In the genomic region with DNA sequence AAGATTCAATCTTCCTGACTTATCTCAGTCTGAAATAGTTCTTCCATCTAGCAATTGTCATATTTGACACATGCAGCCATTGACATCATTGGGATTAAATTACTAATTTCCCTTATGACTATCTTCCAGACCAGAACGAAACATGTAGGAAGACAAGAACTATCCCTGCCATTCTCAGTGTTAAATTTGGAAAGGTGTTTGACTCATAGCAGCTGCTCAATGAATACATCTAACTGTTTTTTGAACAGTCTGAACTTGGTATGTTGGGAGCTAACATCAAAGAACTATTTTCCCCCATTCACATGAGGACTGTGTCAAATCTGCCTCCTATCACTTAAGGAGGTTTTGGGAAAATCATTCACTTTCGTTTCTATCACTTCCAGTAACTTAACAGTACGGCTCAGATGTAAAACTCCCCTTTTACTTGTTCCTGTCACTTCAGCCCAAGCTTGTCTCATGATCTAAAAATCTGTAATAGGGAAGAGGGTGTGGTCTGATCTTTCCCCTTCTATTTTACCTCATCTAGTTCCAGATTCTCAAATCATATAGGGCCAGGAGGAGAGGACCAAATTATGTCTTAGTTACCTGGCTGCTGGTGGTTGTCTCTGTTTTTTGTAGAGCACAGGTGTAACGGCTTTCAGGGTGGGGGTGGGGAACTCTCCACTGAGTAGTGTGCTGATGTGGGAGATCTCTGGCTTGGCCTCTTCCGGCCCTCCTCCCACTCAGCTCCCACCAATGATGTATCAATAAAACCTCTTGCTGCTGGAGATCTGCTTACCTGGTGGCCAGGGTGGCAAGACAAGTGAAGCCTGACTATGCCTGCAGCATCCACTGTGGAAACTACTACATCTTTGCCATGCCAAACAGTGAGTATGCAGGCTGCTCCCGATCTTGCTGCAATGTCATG, we compare ENCODE assay signal across 8 cellular contexts. TPM values are rescaled to one million over a fixed set of nuclear protein-coding genes. Genes with fewer than 3 reads are reported as not detected.
DNase-seq lines count a peak whose midpoint lies in the region; ATAC-seq and TF ChIP-seq lines count a peak whose summit lies in the region.

No MANE protein-coding gene starts in this region.

- DNase-seq in GM10266 (ENCODE audit: extremely low spot score) (peak; percentile 4), RPMI8226 (peak; percentile 73), NCI-H774 (lab: John Stamatoyannopoulos, UW) (no peak), trophoblast cell (no peak)

- H3K4me1 ChIP-seq in BLaER1 treated with 17β-estradiol and CSF1 and Interleukin-3, amounts not matched to agents 10 nM and 100 nM, result peaks cover 40 to 63% (median 56%) of the 10 kb centered on the region in 10 experiments
- H3K4me1 ChIP-seq in iPS-15b (ENCODE audit: control insufficient read depth, insufficient read depth, low read length) (peaks cover 33% of the 10 kb centered on the region), trophoblast cell (ENCODE audit: control insufficient read depth in 1 of 2, insufficient read depth in 2 of 2, low read length in 2 of 2) (no peaks in the 10 kb centered on the region)

- peak overlapping the region in 5 of 10 experiments; percentile 26 to 47 (median 45); a peak in 7 of 20 replicates for H3K4me3 ChIP-seq in BLaER1 treated with 17β-estradiol and CSF1 and Interleukin-3, amounts not matched to agents 10 nM and 100 nM
- H3K4me3 ChIP-seq in iPS-15b (ENCODE audit: low read depth, low read length) (peak overlapping the region; percentile 6), trophoblast cell (ENCODE audit: low read depth, low read length) (no peak overlapping the region)

- peaks cover 0 to 15% (median 0%) of the 10 kb centered on the region in 11 experiments; a peak in 2 of 22 replicates for H4K20me1 ChIP-seq in BLaER1 treated with 17β-estradiol and CSF1 and Interleukin-3, amounts not matched to agents 10 nM and 100 nM

- H2BK120ac ChIP-seq in trophoblast cell (ENCODE audit: insufficient read depth, low read length, poor library complexity), result no peak overlapping the region

- no CpG with 5 or more reads among the region's 6 CpGs for WGBS in trophoblast cell (ENCODE audit: extremely low coverage, insufficient coverage, insufficient read length)

- H3K4me2 ChIP-seq in BLaER1 treated with 17β-estradiol and CSF1 and Interleukin-3, amounts not matched to agents 10 nM and 100 nM, result peak overlapping the region; percentile 68 to 97 (median 85)
- H3K4me2 ChIP-seq in trophoblast cell (ENCODE audit: low read length), result no peak overlapping the region

- no peak overlapping the region for H2BK5ac ChIP-seq in trophoblast cell (ENCODE audit: low read depth, low read length, poor library complexity)

- H3K9ac ChIP-seq in BLaER1 treated with 17β-estradiol and CSF1 and Interleukin-3, amounts not matched to agents 10 nM and 100 nM, result peak overlapping the region in 6 of 11 experiments; percentile 3 to 74 (median 44); a peak in 7 of 22 replicates
- H3K9ac ChIP-seq in iPS-15b (ENCODE audit: low read depth, low read length) (no peak overlapping the region), trophoblast cell (ENCODE audit: low read length) (no peak overlapping the region)

- no peak overlapping the region for H2BK12ac ChIP-seq in trophoblast cell (ENCODE audit: low read length)

- H3K27ac ChIP-seq in BLaER1 treated with 17β-estradiol and CSF1 and Interleukin-3, amounts not matched to agents 10 nM and 100 nM, result peak overlapping the region in 6 of 11 experiments; percentile 51 to 74 (median 62); a peak in 11 of 22 replicates
- no peak overlapping the region for H3K27ac ChIP-seq in trophoblast cell (ENCODE audit: low read depth, low read length)

- H3K14ac ChIP-seq in trophoblast cell (ENCODE audit: low read length), result no peak overlapping the region

- H3K79me1 ChIP-seq in trophoblast cell (ENCODE audit: low read length), result no peaks in the 10 kb centered on the region

- no peak overlapping the region for H3K23ac ChIP-seq in trophoblast cell (ENCODE audit: low read length)

- H4K12ac ChIP-seq in trophoblast cell (ENCODE audit: low read depth, low read length), result no peak overlapping the region

- peaks cover 11 to 32% (median 29%) of the 10 kb centered on the region in 11 experiments; a peak in 21 of 22 replicates for H3K9me3 ChIP-seq in BLaER1 treated with 17β-estradiol and CSF1 and Interleukin-3, amounts not matched to agents 10 nM and 100 nM (replicated peaks in 1 of 11)
- H3K9me3 ChIP-seq in iPS-15b (ENCODE audit: control insufficient read depth, insufficient read depth, low read length) (no peaks in the 10 kb centered on the region), trophoblast cell (ENCODE audit: insufficient read depth, low read depth, low read length) (no peaks in the 10 kb centered on the region)

- H3K18ac ChIP-seq in trophoblast cell (ENCODE audit: low read length), result no peak overlapping the region

- H2AK5ac ChIP-seq in trophoblast cell (ENCODE audit: low read length), result no peak overlapping the region

- H4K8ac ChIP-seq in trophoblast cell (ENCODE audit: low read depth, low read length), result no peak overlapping the region

- no peak overlapping the region for H3K4ac ChIP-seq in trophoblast cell (ENCODE audit: low read depth, low read length)

- TF ChIP-seq CTCF in GM10266 (IDR thresholded peaks at IDR 0.05; ENCODE audit: control insufficient read depth, insufficient read depth, low read depth, missing control alignments), result no peak

- H3K79me2 ChIP-seq in trophoblast cell (ENCODE audit: control insufficient read depth, insufficient read depth, low read length, poor library complexity), result no peaks in the 10 kb centered on the region

- no peak for ATAC-seq in GM21381 (IDR thresholded peaks at IDR 0.05; ENCODE audit: unreplicated experiment)
- ATAC-seq in GM21447 (IDR thresholded peaks at IDR 0.05; ENCODE audit: unreplicated experiment), result no peak

- H3K36me3 ChIP-seq in BLaER1 treated with 17β-estradiol and CSF1 and Interleukin-3, amounts not matched to agents 10 nM and 100 nM, result peaks cover 0 to 28% (median 8%) of the 10 kb centered on the region in 11 experiments; a peak in 15 of 22 replicates
- no peaks in the 10 kb centered on the region for H3K36me3 ChIP-seq in iPS-15b (ENCODE audit: control insufficient read depth, insufficient read depth, low read length)
- H3K36me3 ChIP-seq in trophoblast cell (ENCODE audit: control insufficient read depth in 1 of 2, insufficient read depth in 2 of 2, low read length in 2 of 2), result no peaks in the 10 kb centered on the region

- H3K27me3 ChIP-seq in BLaER1 treated with 17β-estradiol and CSF1 and Interleukin-3, amounts not matched to agents 10 nM and 100 nM, result no peaks in the 10 kb centered on the region
- no peaks in the 10 kb centered on the region for H3K27me3 ChIP-seq in iPS-15b (ENCODE audit: control insufficient read depth, insufficient read depth, low read length)
- H3K27me3 ChIP-seq in trophoblast cell (ENCODE audit: insufficient read depth, low read length), result no peaks in the 10 kb centered on the region

- H4K91ac ChIP-seq in trophoblast cell (ENCODE audit: low read depth, low read length), result no peak overlapping the region

- no peak overlapping the region for H2AFZ ChIP-seq in trophoblast cell (ENCODE audit: insufficient read depth, low read length, poor library complexity)

RNA-seq across cellular contexts. Expression of a gene that starts 26.2 kb away (rescaled TPM):
- 0.01 TPM in 1 of 2 replicates, not detected in the other for polyA plus RNA-seq in trophoblast cell (2013)

RNA-seq across cellular contexts. Expression of a gene that starts 38.6 kb away (rescaled TPM):
- not detected in 2 replicates for polyA plus RNA-seq in trophoblast cell (2013)

Comparison
In these comparisons a context has a peak if more than half of its experiments do, and no peak if none do; other contexts are left out.
1. H3K9ac ChIP-seq: peak in BLaER1 treated with 17β-estradiol and CSF1 and Interleukin-3, amounts not matched to agents 10 nM and 100 nM (6 of 11); none in iPS-15b (single experiment) and trophoblast cell (single experiment).
2. DNase-seq: peak in GM10266 (single experiment) and RPMI8226 (single experiment); none in NCI-H774 (single experiment) and trophoblast cell (0 of 2).